ENCODE assay signal across 19 cellular contexts in genomic region chr3:172127929-172128580, GRCh38.
A peak's percentile ranks its signal among the peaks of the same experiment; 100 is the strongest.
DNase-seq lines count a peak whose midpoint lies in the region; ATAC-seq and TF ChIP-seq lines count a peak whose summit lies in the region.
"Had no signal": no experiment of that assay in that cellular context is flagged by ENCODE, and none has a peak within 500 bp of the region (broad histone marks: within the 10 kb centered on the region; RNA-seq: fewer than 3 reads in every experiment).

No MANE protein-coding gene starts in this region.

- H2AFZ ChIP-seq in H9 (ENCODE audit: low read length): no peak overlapping the region

- H4K91ac ChIP-seq in H9 (ENCODE audit: insufficient read length, low read depth, low read length): no peak overlapping the region

- no peak overlapping the region for H3K14ac ChIP-seq in H9 (ENCODE audit: insufficient read depth, low read length)

- no peak overlapping the region for H3K18ac ChIP-seq in H9 (ENCODE audit: insufficient read length, low read depth, low read length)

- H2BK15ac ChIP-seq in H9 (ENCODE audit: low read depth, low read length): no peak overlapping the region

- peak overlapping the region in 2 of 3 experiments; percentile 32 to 63; a peak in 3 of 7 replicates for H3K27ac Mint-ChIP-seq in H9
- H3K27ac Mint-ChIP-seq: memory B cell had no signal

- in situ Hi-C loops in brain microvascular endothelial cell (cut with HindIII; ENCODE audit: low pct_ligation_motif_present, low sequenced_read_pairs): no loop called here

- H3K4ac ChIP-seq in H9 (ENCODE audit: low read depth, low read length): no peak overlapping the region

- H3K4me3 Mint-ChIP-seq in H9: no peak overlapping the region
- H3K4me3 Mint-ChIP-seq: effector memory CD8-positive, alpha-beta T cell; memory B cell had no signal

- H3K56ac ChIP-seq in H9 (ENCODE audit: insufficient read length, low read depth, low read length): no peak overlapping the region

- intact Hi-C loops in lower lobe of right lung (cut with DNase I): no loop called here

- H3K9ac ChIP-seq in H9 (ENCODE audit: extremely low read depth, insufficient read length, low read length) (no peak overlapping the region), subcutaneous abdominal adipose tissue (ENCODE audit: low read length in 5 of 5) (peak overlapping the region in 1 of 5 donors; percentile 57)

- H3T11ph ChIP-seq in H9 (ENCODE audit: low read length): no peak overlapping the region

- H2BK5ac ChIP-seq in H9 (ENCODE audit: insufficient read length, low read length): no peak overlapping the region

- H3K4me1 ChIP-seq in H9 (ENCODE audit: insufficient read depth, low read length) (peaks cover 13% of the 10 kb centered on the region), lower lobe of right lung (peaks cover 85% of the 10 kb centered on the region), subcutaneous abdominal adipose tissue (ENCODE audit: control insufficient read depth in 5 of 5, insufficient read depth in 5 of 5, low read length in 5 of 5) (peaks cover 7 to 63% (median 48%) of the 10 kb centered on the region in 5 donors)

- peaks cover 4 to 36% (median 14%) of the 10 kb centered on the region in 3 experiments for H3K36me3 Mint-ChIP-seq in H9 (ENCODE audit: insufficient read depth in 1 of 3, low read depth in 3 of 3)

- H3K36me3 ChIP-seq in brain microvascular endothelial cell (replicated peaks) (peaks cover 18% of the 10 kb centered on the region), lower lobe of right lung (no peaks in the 10 kb centered on the region), subcutaneous abdominal adipose tissue (ENCODE audit: control insufficient read depth in 5 of 5, insufficient read depth in 5 of 5, low read length in 5 of 5) (peaks cover 0 to 10% (median 4%) of the 10 kb centered on the region in 5 donors)

- no peak overlapping the region for H2AK5ac ChIP-seq in H9 (ENCODE audit: insufficient read length, low read length)

- no peak overlapping the region for H4K8ac ChIP-seq in H9 (replicated peaks; ENCODE audit: insufficient read length, low read depth, low read length)

- H3K27me3 ChIP-seq in H9 (ENCODE audit: insufficient read depth, low read length): no peaks in the 10 kb centered on the region
- H3K27me3 ChIP-seq in brain microvascular endothelial cell (replicated peaks): no peaks in the 10 kb centered on the region
- H3K27me3 ChIP-seq in lower lobe of right lung (ENCODE audit: low read depth): no peaks in the 10 kb centered on the region
- H3K27me3 ChIP-seq in subcutaneous abdominal adipose tissue (ENCODE audit: control insufficient read depth in 5 of 5, insufficient read depth in 4 of 5, low read length in 5 of 5): no peaks in the 10 kb centered on the region
- H3K27me3 ChIP-seq: foreskin keratinocyte, SJSA1 had no signal

- TF ChIP-seq CTCF in H9 (conservative IDR thresholded peaks at IDR 0.05) (no peak), brain microvascular endothelial cell (IDR thresholded peaks at IDR 0.05; ENCODE audit: low read depth, low read length, missing control alignments) (no peak), lower lobe of right lung (IDR thresholded peaks at IDR 0.05) (no peak)

- no CpG with 5 or more reads among the region's 6 CpGs for WGBS in H9 (ENCODE audit: extremely low coverage, insufficient read length, low lambda C conversion rate)

- no peak overlapping the region for H4K5ac ChIP-seq in H9 (ENCODE audit: insufficient read length, low read depth, low read length)

- no peak overlapping the region for H2BK20ac ChIP-seq in H9 (ENCODE audit: low read depth, low read length, poor library complexity, severe bottlenecking)

- no peak overlapping the region for H3K23ac ChIP-seq in H9 (ENCODE audit: insufficient read length, low read depth, low read length)

- no peaks in the 10 kb centered on the region for H3K9me3 Mint-ChIP-seq in H9
- H3K9me3 Mint-ChIP-seq: effector memory CD8-positive, alpha-beta T cell; memory B cell had no signal

- H3K23me2 ChIP-seq in H9 (ENCODE audit: insufficient read length, low read depth, low read length, poor library complexity, severe bottlenecking): no peaks in the 10 kb centered on the region

- no peaks in the 10 kb centered on the region for H3K9me3 ChIP-seq in H9 (ENCODE audit: control insufficient read depth, low read depth, low read length)
- no peaks in the 10 kb centered on the region for H3K9me3 ChIP-seq in lower lobe of right lung
- H3K9me3 ChIP-seq in subcutaneous abdominal adipose tissue (ENCODE audit: control insufficient read depth in 5 of 5, low read length in 5 of 5): no peaks in the 10 kb centered on the region
- H3K9me3 ChIP-seq: SJSA1 had no signal

- H2BK120ac ChIP-seq in H9 (ENCODE audit: low read depth, low read length, poor library complexity, severe bottlenecking): no peak overlapping the region

- H3K4me3 ChIP-seq in brain microvascular endothelial cell (ENCODE audit: low read depth, low read length) (no peak overlapping the region), lower lobe of right lung (no peak overlapping the region), subcutaneous abdominal adipose tissue (ENCODE audit: low read depth in 1 of 5, low read length in 5 of 5) (no peak overlapping the region)
- H3K4me3 ChIP-seq: SJSA1 had no signal

- no peak overlapping the region for H2BK12ac ChIP-seq in H9 (ENCODE audit: insufficient read length, low read depth, low read length)

- no peaks in the 10 kb centered on the region for H4K20me1 ChIP-seq in H9 (ENCODE audit: control insufficient read depth, insufficient read depth, insufficient read length)

- no peak overlapping the region for H3K4me2 ChIP-seq in H9 (ENCODE audit: insufficient read depth, insufficient read length, low read length)

- peaks cover 12% of the 10 kb centered on the region; the same call in 1 of the 2 replicates for H3K79me2 ChIP-seq in H9 (ENCODE audit: insufficient read depth, low read length)

- no peaks in the 10 kb centered on the region for H3K27me3 Mint-ChIP-seq in H9 (ENCODE audit: low read depth)
- H3K27me3 Mint-ChIP-seq: effector memory CD8-positive, alpha-beta T cell; memory B cell had no signal

- no peaks in the 10 kb centered on the region for H3K79me1 ChIP-seq in H9 (ENCODE audit: insufficient read depth, low read depth, low read length, poor library complexity, severe bottlenecking)

- DNase-seq in H9 (no peak), brain microvascular endothelial cell (no peak), lower lobe of right lung (no peak), substantia nigra (lab: John Stamatoyannopoulos, UW) (no peak), DMS153 (lab: John Stamatoyannopoulos, UW) (no peak), NCI-H524 treated with DMSO at 0.1 percent for 48 hours (lab: John Stamatoyannopoulos, UW) (no peak)
- DNase-seq: activated CD4-positive, alpha-beta T cell treated with anti-CD3 and anti-CD28 coated beads for 48 hours; activated naive CD4-positive, alpha-beta T cell treated with anti-CD3 and anti-CD28 coated beads, Interleukin-2, amount 50 U/mL, for 16 hours; activated T-cell treated with anti-CD3 and anti-CD28 coated beads for 4 hours; DMS 273 treated with DMSO at 0.1 percent for 48 hours; effector memory CD8-positive, alpha-beta T cell; foreskin keratinocyte; NCI-H1417 treated with DMSO at 0.1 percent for 48 hours; NCI-H2227 treated with DMSO at 0.1 percent for 48 hours; T1000 had no signal

- ATAC-seq in lower lobe of right lung (no peak), GM21717 (IDR thresholded peaks at IDR 0.05; ENCODE audit: unreplicated experiment) (no peak)
- ATAC-seq: effector memory CD8-positive, alpha-beta T cell; foreskin keratinocyte had no signal

- peaks cover 44 to 54% of the 10 kb centered on the region in 2 experiments for H3K4me1 Mint-ChIP-seq in H9
- H3K4me1 Mint-ChIP-seq: memory B cell had no signal

- H3K27ac ChIP-seq in H9 (ENCODE audit: insufficient read length, low read depth, low read length) (no peak overlapping the region), brain microvascular endothelial cell (peak overlapping the region; percentile 52), lower lobe of right lung (peak overlapping the region; percentile 66), subcutaneous abdominal adipose tissue (ENCODE audit: low read depth, low read length) (peak overlapping the region; percentile 89), substantia nigra (ENCODE audit: low read depth, low read length, poor library complexity, severe bottlenecking) (no peak overlapping the region)
- H3K27ac ChIP-seq: foreskin keratinocyte, SJSA1 had no signal

Comparison
In these comparisons a context has a peak if more than half of its experiments do, and no peak if none do; other contexts are left out.
1. H3K27ac ChIP-seq: peak in brain microvascular endothelial cell (single experiment), lower lobe of right lung (single experiment) and subcutaneous abdominal adipose tissue (single experiment); none in H9 (single experiment) and substantia nigra (single experiment).